ENCODE assay signal across 8 cellular contexts in the genomic region with DNA sequence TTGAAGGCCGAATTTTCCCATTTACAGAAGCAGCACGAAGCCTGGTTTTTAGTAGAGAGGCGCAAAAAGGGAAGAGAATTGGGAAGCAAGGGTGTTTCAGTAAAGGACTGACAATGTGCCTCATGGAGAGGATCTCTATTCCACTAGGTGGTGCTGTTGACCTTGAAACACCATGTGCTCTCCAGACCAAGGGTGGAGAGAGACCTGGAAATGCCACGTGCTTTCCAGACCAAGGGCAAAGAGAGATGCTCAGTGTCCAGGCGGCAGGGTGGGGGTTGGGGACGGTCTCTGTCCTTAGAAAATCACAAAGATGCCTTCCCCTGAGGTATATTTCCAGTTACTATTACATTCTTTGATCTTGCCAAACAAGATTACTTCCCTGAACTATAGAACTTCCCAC.
DNase-seq lines count a peak whose midpoint lies in the region; ATAC-seq and TF ChIP-seq lines count a peak whose summit lies in the region.

No MANE protein-coding gene starts in this region.

- H3K36me3 ChIP-seq in lower lobe of right lung = no peaks in the 10 kb centered on the region

- H3K27ac ChIP-seq in lower lobe of right lung = no peak overlapping the region

- in situ Hi-C loops in T47D (cut with HindIII; ENCODE audit: low pct_unique_long_range_greater_than_20kb, low sequenced_read_pairs) = no loop called here

- H3K4me3 ChIP-seq in lower lobe of right lung = no peak overlapping the region

- peaks cover 17% of the 10 kb centered on the region for H3K9me3 ChIP-seq in lower lobe of right lung

- H3K27me3 ChIP-seq in lower lobe of right lung (ENCODE audit: low read depth) = no peaks in the 10 kb centered on the region

- DNase-seq in SIG-M5 treated with dmso at 0.1 percent for 504 hours (lab: John Stamatoyannopoulos, UW; ENCODE audit: unreplicated experiment) = peak; percentile 44
- DNase-seq in SIG-M5 (lab: John Stamatoyannopoulos, UW) = no peak
- DNase-seq in NCI-H226 = peak; percentile 20
- DNase-seq in T47D (ENCODE audit: low read depth in 1 of 2, low spot score in 1 of 2) = peak; percentile 13 to 88
- no peak for DNase-seq in lower lobe of right lung
- no peak for DNase-seq in DMS114 treated with DMSO at 0.1 percent for 48 hours (lab: John Stamatoyannopoulos, UW; ENCODE audit: unreplicated experiment)
- no peak for DNase-seq in activated CD8-positive, alpha-beta memory T cell treated with anti-CD3 and anti-CD28 coated beads, Interleukin-2, amount 50 U/mL, for 4 hours

- H3K4me1 ChIP-seq in lower lobe of right lung = no peaks in the 10 kb centered on the region

- ATAC-seq in lower lobe of right lung = peak in 1 of 2 donors; percentile 61
- ATAC-seq in HG03097 (IDR thresholded peaks at IDR 0.05; ENCODE audit: low FRiP score, unreplicated experiment) = no peak

- TF ChIP-seq CTCF in lower lobe of right lung (IDR thresholded peaks at IDR 0.05) = peak; percentile 58

- intact Hi-C loops in lower lobe of right lung (cut with DNase I) = no loop called here

Comparison
In these comparisons a context has a peak if more than half of its experiments do, and no peak if none do; other contexts are left out.
1. DNase-seq: peak in SIG-M5 treated with dmso at 0.1 percent for 504 hours (single experiment), NCI-H226 (single experiment) and T47D (2 of 2); none in SIG-M5 (single experiment), lower lobe of right lung (single experiment), DMS114 treated with DMSO at 0.1 percent for 48 hours (single experiment) and activated CD8-positive, alpha-beta memory T cell treated with anti-CD3 and anti-CD28 coated beads, Interleukin-2, amount 50 U/mL, for 4 hours (single experiment).